6 cellular contexts compared by ENCODE assay signal in the genomic region with DNA sequence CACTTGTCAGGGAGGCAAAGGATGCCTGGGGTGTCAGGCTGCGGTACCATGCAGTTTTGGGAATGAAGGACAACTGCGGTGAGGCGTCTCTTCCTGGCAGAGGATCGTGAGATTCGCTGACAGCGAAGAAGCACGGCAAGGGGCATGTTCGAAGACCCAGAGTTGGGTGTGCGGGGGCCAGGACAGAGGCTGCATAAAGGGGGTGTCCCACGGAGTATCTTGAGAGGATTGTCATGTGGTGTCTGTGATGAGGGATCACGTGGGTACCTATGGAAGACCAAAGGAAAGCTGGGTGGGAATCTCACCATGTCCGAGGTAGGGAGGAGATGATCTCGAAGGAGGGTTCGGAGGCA. TPM values are rescaled to one million over a fixed set of nuclear protein-coding genes. Genes with fewer than 3 reads are reported as not detected.
DNase-seq lines count a peak whose midpoint lies in the region; ATAC-seq and TF ChIP-seq lines count a peak whose summit lies in the region.

No MANE protein-coding gene starts in this region.

- no peak for TF ChIP-seq CTCF in cardiac muscle cell (IDR thresholded peaks at IDR 0.05; ENCODE audit: low read depth, low read length)
- TF ChIP-seq CTCF in dorsolateral prefrontal cortex (IDR thresholded peaks at IDR 0.05 in 54 of 56, conservative IDR thresholded peaks at IDR 0.05 in 2 of 56; ENCODE audit: low read depth in 1 of 56, partially characterized antibody in 56 of 56) = no peak
- TF ChIP-seq CTCF in psoas muscle (IDR thresholded peaks at IDR 0.05) = no peak

- H3K4me3 ChIP-seq in cardiac muscle cell (peak overlapping the region; percentile 78), dorsolateral prefrontal cortex (peak overlapping the region; percentile 69 to 100 (median 96)), psoas muscle (peak overlapping the region; percentile 100)

- peak overlapping the region; percentile 47 for H3K27ac ChIP-seq in cardiac muscle cell
- peak overlapping the region in 54 of 59 donors; percentile 32 to 96 (median 87) for H3K27ac ChIP-seq in dorsolateral prefrontal cortex
- peak overlapping the region; percentile 91 for H3K27ac ChIP-seq in psoas muscle

- DNase-seq in cardiac muscle cell (ENCODE audit: low read depth in 1 of 2, low spot score in 1 of 2) (no peak), cardiac septum (ENCODE audit: low spot score) (no peak), dorsolateral prefrontal cortex (peak in 6 of 10 donors; percentile 36 to 72 (median 47)), psoas muscle (no peak), posterior vena cava (ENCODE audit: low spot score) (no peak)

- ATAC-seq in psoas muscle (peak in 1 of 4 donors; percentile 18), HG03442 (IDR thresholded peaks at IDR 0.05; ENCODE audit: unreplicated experiment) (no peak)

- intact Hi-C loops in cardiac septum (cut with DNase I) (loop anchor here (1.0 to 2.0 kb wide), 2 partner anchors 18 to 33 kb away; no protein-coding TSS in a partner anchor), dorsolateral prefrontal cortex (cut with DNase I) (loop anchor here (2.0 to 5.0 kb wide), 3 partner anchors 17 to 47 kb away; a partner anchor contains a TSS), psoas muscle (cut with DNase I) (no loop called here), posterior vena cava (cut with DNase I) (no loop called here)

- WGBS in psoas muscle, 3 donors = 8 to 12% (median 9%) methylated on average over 14 of the region's 14 CpGs

- H3K27me3 ChIP-seq in cardiac muscle cell (no peaks in the 10 kb centered on the region), dorsolateral prefrontal cortex (no peaks in the 10 kb centered on the region), psoas muscle (ENCODE audit: insufficient read depth in 3 of 3, low read length in 2 of 3) (no peaks in the 10 kb centered on the region)

- H3K4me1 ChIP-seq in cardiac muscle cell (ENCODE audit: low read depth) = peaks cover 4% of the 10 kb centered on the region
- H3K4me1 ChIP-seq in psoas muscle = peaks cover 36% of the 10 kb centered on the region

- no peaks in the 10 kb centered on the region for H3K9me3 ChIP-seq in cardiac muscle cell (ENCODE audit: low read depth)
- no peaks in the 10 kb centered on the region for H3K9me3 ChIP-seq in psoas muscle

- H3K36me3 ChIP-seq in cardiac muscle cell = no peaks in the 10 kb centered on the region
- H3K36me3 ChIP-seq in psoas muscle (ENCODE audit: insufficient read depth in 1 of 2, low read depth in 1 of 2) = peaks cover 7 to 20% of the 10 kb centered on the region in 2 donors

RNA-seq across cellular contexts. Expression of a gene that starts 0.4 kb away (rescaled TPM):
- 9.2 and 9.7 TPM in 2 replicates for total RNA-seq in cardiac muscle cell
- polyA plus RNA-seq in cardiac muscle cell = 13.8 and 18.1 TPM in 2 replicates
- 15.4 TPM for total RNA-seq in cardiac septum
- 10 to 100 TPM; 30.5 to 80.5 (median 49.8) TPM for total RNA-seq in dorsolateral prefrontal cortex
- 10 to 100 TPM; 11.2 to 29.8 (median 20.1) TPM for total RNA-seq in psoas muscle
- polyA plus RNA-seq in psoas muscle = 10 to 100 TPM; 13.6 to 40.3 (median 21.1) TPM
- total RNA-seq in posterior vena cava = 10 to 100 TPM; 16.1 to 21.2 TPM

RNA-seq across cellular contexts. Expression of a gene that starts 18.5 kb away (rescaled TPM):
- 106 and 129 TPM in 2 replicates for total RNA-seq in cardiac muscle cell
- 133 and 151 TPM in 2 replicates for polyA plus RNA-seq in cardiac muscle cell
- total RNA-seq in cardiac septum = 54.3 TPM
- total RNA-seq in dorsolateral prefrontal cortex = 10 to 100 TPM; 16.6 to 45.3 (median 27.0) TPM
- total RNA-seq in psoas muscle = 10 to 100 TPM; 47.9 to 72.1 (median 65.6) TPM
- polyA plus RNA-seq in psoas muscle = 10 to 100 TPM; 52.7 to 93.4 (median 91.0) TPM
- total RNA-seq in posterior vena cava = 10 to 100 TPM; 31.8 to 34.6 TPM

RNA-seq across cellular contexts. Expression of a gene that starts 40.9 kb away (rescaled TPM):
- total RNA-seq in cardiac muscle cell = 3.6 and 8.6 TPM in 2 replicates
- polyA plus RNA-seq in cardiac muscle cell = 0.65 and 2.9 TPM in 2 replicates
- total RNA-seq in cardiac septum = 2.7 TPM
- 10 to 100 TPM; 10.4 to 48.3 (median 27.5) TPM for total RNA-seq in dorsolateral prefrontal cortex
- 1 to 10 TPM; 1.2 to 3.4 (median 2.4) TPM for total RNA-seq in psoas muscle
- polyA plus RNA-seq in psoas muscle = 1 to 10 TPM in 1 of 3 donors, under 1 TPM in 2; 0.77 to 1.8 (median 0.82) TPM
- total RNA-seq in posterior vena cava = 1 to 10 TPM; 5.8 to 8.0 TPM

RNA-seq across cellular contexts. Expression of a gene that starts 47.7 kb away (rescaled TPM):
- total RNA-seq in cardiac muscle cell (0.51 and 0.67 TPM in 2 replicates), cardiac septum (0.78 TPM), dorsolateral prefrontal cortex (1 to 10 TPM in 111 of 120 experiments, under 1 TPM in 7, not detected in 2; 0.67 to 8.6 (median 2.6) TPM), psoas muscle (under 1 TPM in 2 of 4 donors, not detected in 2; 0.34 to 0.44 TPM), posterior vena cava (under 1 TPM in 1 of 2 donors, not detected in 1; 0.71 TPM)
- polyA plus RNA-seq in cardiac muscle cell (0.32 and 1.8 TPM in 2 replicates), psoas muscle (under 1 TPM in 1 of 3 donors, not detected in 2; 0.33 TPM)

RNA-seq across cellular contexts. Expression of a gene that starts 53.6 kb away (rescaled TPM):
- total RNA-seq in cardiac muscle cell (34.5 and 35.7 TPM in 2 replicates), cardiac septum (2.6 TPM), dorsolateral prefrontal cortex (100 to 1,000 TPM in 104 of 120 experiments, 10 to 100 TPM in 16; 50.9 to 507 (median 173) TPM), psoas muscle (1 to 10 TPM in 1 of 4 donors, under 1 TPM in 3; 0.32 to 1.2 (median 0.80) TPM), posterior vena cava (1 to 10 TPM in 1 of 2 donors, under 1 TPM in 1; 0.43 to 1.9 TPM)
- polyA plus RNA-seq in cardiac muscle cell (23.3 and 40.1 TPM in 2 replicates), psoas muscle (under 1 TPM; 0.30 to 0.85 (median 0.39) TPM)

Comparison
In these comparisons a context has a peak if more than half of its experiments do, and no peak if none do; other contexts are left out.
1. DNase-seq: peak in dorsolateral prefrontal cortex (6 of 10); none in cardiac muscle cell (0 of 2), cardiac septum (single experiment), psoas muscle (0 of 2) and posterior vena cava (single experiment).
2. intact Hi-C loops: an anchor here in cardiac septum (1.0 to 2.0 kb wide) and dorsolateral prefrontal cortex (2.0 to 5.0 kb wide); none called in psoas muscle and posterior vena cava.
3. Peak in every context shown above with its lines, with median percentiles within 50 percentile points of each other: H3K27ac ChIP-seq and H3K4me3 ChIP-seq.